In the genomic region with DNA sequence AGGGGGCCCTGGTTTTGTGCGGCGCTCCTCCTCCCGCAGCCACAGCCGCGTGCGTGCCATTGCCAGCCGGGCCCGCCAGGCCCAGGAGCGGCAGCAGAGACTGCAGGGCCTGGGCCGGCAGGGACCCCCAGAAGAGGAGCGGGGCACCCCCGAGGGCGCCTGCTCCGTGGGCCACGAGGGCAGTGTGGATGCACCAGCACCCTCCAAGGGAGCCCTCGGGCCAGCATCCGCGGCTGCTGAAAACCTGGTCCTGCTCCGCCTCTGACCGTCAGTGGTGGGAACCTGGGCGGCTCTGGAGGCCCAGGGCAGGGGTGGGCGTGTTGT, we compare ENCODE assay signal across 19 cellular contexts. TPM values are rescaled to one million over a fixed set of nuclear protein-coding genes. Genes with fewer than 3 reads are reported as not detected.
DNase-seq lines count a peak whose midpoint lies in the region; ATAC-seq, FAIRE-seq and TF ChIP-seq lines count a peak whose summit lies in the region.
"Had no signal": no experiment of that assay in that cellular context is flagged by ENCODE, and none has a peak within 500 bp of the region (broad histone marks: within the 10 kb centered on the region; RNA-seq: fewer than 3 reads in every experiment).

No MANE protein-coding gene starts in this region.

- H3K27me3 ChIP-seq in mammary epithelial cell (ENCODE audit: insufficient read depth, low read length), result no peaks in the 10 kb centered on the region
- peaks cover 0 to 35% of the 10 kb centered on the region in 2 donors for H3K27me3 ChIP-seq in breast epithelium
- no peaks in the 10 kb centered on the region for H3K27me3 ChIP-seq in neuronal stem cell (ENCODE audit: control insufficient read depth in 3 of 3, insufficient read depth in 3 of 3, low read depth in 1 of 3, low read length in 3 of 3)

- peak overlapping the region; percentile 89 for H3K23ac ChIP-seq in neuronal stem cell (ENCODE audit: low read depth, low read length, poor library complexity)

- H2BK120ac ChIP-seq in neuronal stem cell (ENCODE audit: low read depth, low read length), result no peak overlapping the region

- CTCF ChIA-PET in mammary epithelial cell (lab: Charles Lee; ENCODE audit: low non-redundant PET), result no interaction called here
- CTCF ChIA-PET in HEK293 (lab: Yijun Ruan, JAX), result no interaction called here

- H3K27ac ChIP-seq in mammary epithelial cell (ENCODE audit: insufficient read depth, low read depth, low read length), result no peak overlapping the region
- no peak overlapping the region for H3K27ac ChIP-seq in breast epithelium
- no peak overlapping the region for H3K27ac ChIP-seq in HEK293 (ENCODE audit: extremely low read depth, low read depth, low read length)
- no peak overlapping the region for H3K27ac ChIP-seq in neuronal stem cell (replicated peaks; ENCODE audit: low read length)
- H3K27ac ChIP-seq: C4-2B, KMS-11 had no signal

- dilution Hi-C loops in mammary epithelial cell (cut with HindIII; ENCODE audit: low sequenced_read_pairs), result no loop called here

- TF ChIP-seq POLR2A in breast epithelium (IDR thresholded peaks at IDR 0.05), result no peak

- no peak overlapping the region for H4K91ac ChIP-seq in neuronal stem cell (ENCODE audit: low read depth, low read length, poor library complexity)

- intact Hi-C loops in mammary epithelial cell (cut with micrococcal nuclease) (loop anchor here (5.0 kb wide), 1 partner anchor 93 kb away; a partner anchor contains a TSS), breast epithelium (cut with DNase I; ENCODE audit: low total_unique reads) (no loop called here)

- WGBS in mammary epithelial cell (ENCODE audit: low coverage, missing lambda C conversion rate), result 94% methylated on average over 6 of the region's 22 CpGs
- no CpG with 5 or more reads among the region's 22 CpGs for WGBS in neuronal stem cell (ENCODE audit: extremely low coverage in 2 of 2, insufficient read length in 2 of 2, insufficient replicate concordance in 1 of 2), 2 donors

- H3K79me2 ChIP-seq in mammary epithelial cell (ENCODE audit: insufficient read depth, low read length), result no peaks in the 10 kb centered on the region

- no peak overlapping the region for H3K4me3 ChIP-seq in mammary epithelial cell (replicated peaks in 1 of 3; ENCODE audit: insufficient read depth in 1 of 3, low read depth in 2 of 3, low read length in 3 of 3)
- H3K4me3 ChIP-seq in breast epithelium, result no peak overlapping the region
- no peak overlapping the region for H3K4me3 ChIP-seq in HEK293 (ENCODE audit: low read depth, low read length)
- no peak overlapping the region for H3K4me3 ChIP-seq in neuronal stem cell (ENCODE audit: low read length in 2 of 2)
- H3K4me3 ChIP-seq: GM12878 had no signal

- H3K4me1 ChIP-seq in mammary epithelial cell (ENCODE audit: insufficient read depth, low read length) (peaks cover 4% of the 10 kb centered on the region), breast epithelium (no peaks in the 10 kb centered on the region), HEK293 (ENCODE audit: control insufficient read depth, insufficient read depth, low read length) (no peaks in the 10 kb centered on the region), neuronal stem cell (ENCODE audit: control insufficient read depth in 2 of 2, insufficient read depth in 1 of 2, low read depth in 1 of 2, low read length in 2 of 2) (peaks cover 2 to 3% of the 10 kb centered on the region in 2 donors)
- H3K4me1 ChIP-seq: Caco-2 had no signal

- FAIRE-seq in GM19239 (lab: Jason Lieb, UNC), result no peak
- FAIRE-seq: GM12878, GM18507, H54 had no signal

- ATAC-seq in SK-N-SH treated with all-trans-retinoic acid at 6 μM for 48 hours (peak; percentile 7; the same call in 1 of the 3 replicates), GM19455 (IDR thresholded peaks at IDR 0.05; ENCODE audit: unreplicated experiment) (no peak), HG02870 (IDR thresholded peaks at IDR 0.05; ENCODE audit: unreplicated experiment) (no peak)
- ATAC-seq: CD8-positive, alpha-beta T cell had no signal

- peaks cover 9% of the 10 kb centered on the region for H4K20me1 ChIP-seq in mammary epithelial cell (ENCODE audit: insufficient read depth, low read length)

- POLR2A ChIA-PET in HEK293 (lab: Yijun Ruan, JAX), result no interaction called here

- DNase-seq in mammary epithelial cell (no peak), breast epithelium (ENCODE audit: low spot score in 2 of 2) (no peak), neuronal stem cell (ENCODE audit: low spot score) (no peak), GM19239 (ENCODE audit: insufficient read length, low spot score) (no peak)
- DNase-seq: ACHN; Caco-2; CD8-positive, alpha-beta T cell had no signal

- H3K14ac ChIP-seq in neuronal stem cell (ENCODE audit: low read length), result peak overlapping the region; percentile 82

- no peak overlapping the region for H2BK12ac ChIP-seq in neuronal stem cell (ENCODE audit: low read length)

- no peak overlapping the region for H2BK15ac ChIP-seq in neuronal stem cell (ENCODE audit: low read length)

- H3K9ac ChIP-seq in mammary epithelial cell (ENCODE audit: insufficient read depth, low read length) (no peak overlapping the region), neuronal stem cell (ENCODE audit: low read depth, low read length, poor library complexity) (no peak overlapping the region)
- H3K9ac ChIP-seq: KMS-11 had no signal

- in situ Hi-C loops in mammary epithelial cell (cut with MboI; ENCODE audit: low sequenced_read_pairs in 2 of 2), result no loop called here

- H3K79me1 ChIP-seq in neuronal stem cell (ENCODE audit: low read depth, low read length), result no peaks in the 10 kb centered on the region

- no peak overlapping the region for H2AFZ ChIP-seq in mammary epithelial cell (ENCODE audit: low read depth, low read length)
- no peak overlapping the region for H2AFZ ChIP-seq in neuronal stem cell (ENCODE audit: low read length)

- peaks cover 6% of the 10 kb centered on the region for H3K36me3 ChIP-seq in mammary epithelial cell (ENCODE audit: insufficient read depth, low read length)
- no peaks in the 10 kb centered on the region for H3K36me3 ChIP-seq in breast epithelium
- H3K36me3 ChIP-seq in HEK293 (ENCODE audit: control insufficient read depth in 2 of 2, insufficient read depth in 1 of 2, low read length in 2 of 2), result peaks cover 0 to 30% of the 10 kb centered on the region in 2 experiments; a peak in 1 of 3 replicates
- H3K36me3 ChIP-seq in neuronal stem cell (replicated peaks in 1 of 2; ENCODE audit: control insufficient read depth in 2 of 2, insufficient read depth in 2 of 2, low read length in 2 of 2), result peaks cover 19 to 28% of the 10 kb centered on the region in 2 donors

- no peak overlapping the region for H2BK5ac ChIP-seq in neuronal stem cell (ENCODE audit: low read length)

- TF ChIP-seq CTCF in mammary epithelial cell (conservative IDR thresholded peaks at IDR 0.05 in 1 of 2, IDR thresholded peaks at IDR 0.05 in 1 of 2; ENCODE audit: extremely low read depth in 1 of 2, insufficient read depth in 1 of 2, low read depth in 1 of 2, low read length in 2 of 2) (no peak), breast epithelium (IDR thresholded peaks at IDR 0.05) (no peak), HEK293 (tag by site-specific recombination; IDR thresholded peaks at IDR 0.05) (no peak)

- H3K4me2 ChIP-seq in mammary epithelial cell (ENCODE audit: insufficient read depth, low read depth, low read length), result no peak overlapping the region
- H3K4me2 ChIP-seq in neuronal stem cell (ENCODE audit: insufficient read depth, low read length, poor library complexity, severe bottlenecking), result no peak overlapping the region
- H3K4me2 ChIP-seq: KMS-11 had no signal

- peak overlapping the region; percentile 65 for H4K8ac ChIP-seq in neuronal stem cell (ENCODE audit: low read depth, low read length)

- peak overlapping the region; percentile 90 for H2AK5ac ChIP-seq in neuronal stem cell (ENCODE audit: low read depth, low read length)

- H3K9me3 ChIP-seq in mammary epithelial cell (replicated peaks; ENCODE audit: insufficient read depth, low read length) (no peaks in the 10 kb centered on the region), breast epithelium (no peaks in the 10 kb centered on the region), HEK293 (ENCODE audit: control insufficient read depth, insufficient read depth, low read depth, low read length) (no peaks in the 10 kb centered on the region), neuronal stem cell (replicated peaks in 1 of 2; ENCODE audit: control insufficient read depth in 2 of 2, insufficient read depth in 1 of 2, low read depth in 1 of 2, low read length in 2 of 2) (no peaks in the 10 kb centered on the region)
- H3K9me3 ChIP-seq: Caco-2 had no signal

- no peak overlapping the region for H3K4ac ChIP-seq in neuronal stem cell (ENCODE audit: low read length)

- BruUV-seq in mammary epithelial cell (replicated peaks; lab: Mats Ljungman, UMichigan), result TSS peak; percentile 48

- H3K18ac ChIP-seq in neuronal stem cell (ENCODE audit: low read length), result peak overlapping the region; percentile 90

TF ChIP-seq in HEK293, 187 proteins besides CTCF, POLR2A, EP300 and RAD21:
- TF ChIP-seq ZNF335 (tag by site-specific recombination; conservative IDR thresholded peaks at IDR 0.05) (no peak), ZFP69B (tag by site-specific recombination; IDR thresholded peaks at IDR 0.05) (0 out of 2 replicates have a peak, but pooled peaks have one; percentile 17)
TF ChIP-seq in HEK293: peak in this region for 1.

TF ChIP-seq in SK-N-SH treated with all-trans-retinoic acid at 6 μM for 48 hours, 23 proteins besides CTCF, POLR2A, EP300 and RAD21:
- no peak for TF ChIP-seq ARNTL (CRISPR knock-in tag; IDR thresholded peaks at IDR 0.05; ENCODE audit: borderline replicate concordance, low read depth)
- TF ChIP-seq ZFP3 (CRISPR knock-in tag; IDR thresholded peaks at IDR 0.05), result no peak
- TF ChIP-seq OSR1 (CRISPR knock-in tag; IDR thresholded peaks at IDR 0.05), result no peak
TF ChIP-seq in SK-N-SH treated with all-trans-retinoic acid at 6 μM for 48 hours: peak in this region for 0.

RNA-seq across cellular contexts. Expression of a gene that starts 21.5 kb away (rescaled TPM):
- total RNA-seq in mammary epithelial cell (10 to 100 TPM; 14.2 to 28.5 TPM), breast epithelium (10 to 100 TPM; 16.5 to 32.8 (median 31.3) TPM)
- polyA plus RNA-seq in mammary epithelial cell, result 14.9 TPM
- 4.1 TPM for polyA minus RNA-seq in mammary epithelial cell
- polyA plus RNA-seq in neuronal stem cell (2013, experiment 1 of 2), result 23.5 TPM
- polyA plus RNA-seq in neuronal stem cell (2013, experiment 2 of 2), result 22.7 TPM

RNA-seq across cellular contexts. Expression of a gene that starts 25.2 kb away (rescaled TPM):
- not detected for total RNA-seq in mammary epithelial cell
- polyA plus RNA-seq in mammary epithelial cell, result not detected
- not detected for polyA minus RNA-seq in mammary epithelial cell
- total RNA-seq in breast epithelium, result not detected
- polyA plus RNA-seq in neuronal stem cell (2013, experiment 1 of 2), result 208 TPM
- 209 TPM for polyA plus RNA-seq in neuronal stem cell (2013, experiment 2 of 2)
- total RNA-seq: A172; Caco-2; CD8-positive, alpha-beta T cell; Daoy had no signal
- polyA plus RNA-seq: IgD-negative memory B cell had no signal

RNA-seq across cellular contexts. Expression of a gene that starts 28.8 kb away (rescaled TPM):
- total RNA-seq in mammary epithelial cell (100 to 1,000 TPM; 113 to 157 TPM), breast epithelium (10 to 100 TPM in 2 of 3 donors, under 1 TPM in 1; 0.16 to 12.0 (median 10.2) TPM)
- polyA plus RNA-seq in mammary epithelial cell, result 56.2 TPM
- 36.6 TPM for polyA minus RNA-seq in mammary epithelial cell
- polyA plus RNA-seq in neuronal stem cell (2013, experiment 1 of 2), result 4.2 TPM
- 4.0 TPM for polyA plus RNA-seq in neuronal stem cell (2013, experiment 2 of 2)
- total RNA-seq: A172, Daoy had no signal

RNA-seq across cellular contexts. Expression of a gene that starts 51.3 kb away (rescaled TPM):
- total RNA-seq in mammary epithelial cell (10 to 100 TPM; 12.9 to 19.0 TPM), breast epithelium (10 to 100 TPM; 55.8 to 75.8 (median 67.8) TPM)
- 19.6 TPM for polyA plus RNA-seq in mammary epithelial cell
- polyA minus RNA-seq in mammary epithelial cell, result 11.4 TPM
- 1.1 TPM for polyA plus RNA-seq in neuronal stem cell (2013, experiment 1 of 2)
- polyA plus RNA-seq in neuronal stem cell (2013, experiment 2 of 2), result 1.3 TPM

Comparison
In these comparisons a context has a peak if more than half of its experiments do, and no peak if none do; other contexts are left out.
1. RNA of a gene that starts 28.8 kb away (total RNA-seq): 113 to 157 TPM in mammary epithelial cell; 0.16 to 12.0 TPM in breast epithelium; every median in the first group is over 4 times any median in the second.